In the genomic region with DNA sequence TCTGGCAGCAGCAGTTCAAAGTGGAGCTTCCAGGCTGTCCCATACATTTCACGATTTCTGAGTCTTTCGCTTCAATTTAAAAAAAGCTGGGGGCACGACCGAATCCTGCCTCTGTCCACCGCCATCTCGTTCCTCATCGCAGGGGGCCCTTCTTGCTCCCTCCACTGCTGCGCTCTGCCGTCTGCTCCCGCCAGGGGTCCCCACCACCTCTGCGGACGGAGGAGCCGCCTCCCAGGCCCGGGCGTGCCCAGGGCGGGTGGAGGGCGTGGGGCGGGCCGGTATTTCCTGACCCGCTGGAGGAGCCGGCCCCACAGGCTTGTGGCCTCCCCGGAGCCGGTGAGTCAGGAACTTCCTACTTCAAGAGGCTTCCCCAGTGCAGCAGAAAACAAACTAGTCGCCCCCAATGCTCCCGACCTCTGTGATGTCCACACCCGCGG, we compare ENCODE assay signal across 1 cellular context.
TF ChIP-seq lines count a peak whose summit lies in the region.

No MANE protein-coding gene starts in this region.

TF ChIP-seq in GM12878, 131 proteins besides CTCF, POLR2A, EP300 and RAD21 (continued from another document and continues in another):
- TF ChIP-seq, protein P1, sequence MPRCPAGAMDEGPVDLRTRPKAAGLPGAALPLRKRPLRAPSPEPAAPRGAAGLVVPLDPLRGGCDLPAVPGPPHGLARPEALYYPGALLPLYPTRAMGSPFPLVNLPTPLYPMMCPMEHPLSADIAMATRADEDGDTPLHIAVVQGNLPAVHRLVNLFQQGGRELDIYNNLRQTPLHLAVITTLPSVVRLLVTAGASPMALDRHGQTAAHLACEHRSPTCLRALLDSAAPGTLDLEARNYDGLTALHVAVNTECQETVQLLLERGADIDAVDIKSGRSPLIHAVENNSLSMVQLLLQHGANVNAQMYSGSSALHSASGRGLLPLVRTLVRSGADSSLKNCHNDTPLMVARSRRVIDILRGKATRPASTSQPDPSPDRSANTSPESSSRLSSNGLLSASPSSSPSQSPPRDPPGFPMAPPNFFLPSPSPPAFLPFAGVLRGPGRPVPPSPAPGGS (IDR thresholded peaks at IDR 0.05; ENCODE audit: borderline replicate concordance, insufficient read depth, low read depth, low read length, poor library complexity, severe bottlenecking), result peak; percentile 98
- TF ChIP-seq CBFB (IDR thresholded peaks at IDR 0.05; ENCODE audit: low read depth) (no peak), NFIC (IDR thresholded peaks at IDR 0.05; ENCODE audit: low read depth, low read length) (no peak), KDM1A (IDR thresholded peaks at IDR 0.05; ENCODE audit: borderline replicate concordance) (no peak), TAF1 (IDR thresholded peaks at IDR 0.05; ENCODE audit: borderline replicate concordance, low read depth, low read length) (peak; percentile 56; the same call in 1 of the 2 replicates), IKZF1 (conservative IDR thresholded peaks at IDR 0.05) (peak; percentile 83), ZNF24 (IDR thresholded peaks at IDR 0.05) (no peak), GATAD2B (conservative IDR thresholded peaks at IDR 0.05; ENCODE audit: low read depth) (peak; percentile 20; the same call in 1 of the 2 replicates), MYB (IDR thresholded peaks at IDR 0.05; ENCODE audit: borderline replicate concordance, low read depth, low read length) (0 out of 2 replicates have a peak, but pooled peaks have one; percentile 4), MEF2A (IDR thresholded peaks at IDR 0.05; ENCODE audit: insufficient read depth, low read depth, low read length) (peak; percentile 47; the same call in 1 of the 2 replicates), NR2C2 (IDR thresholded peaks at IDR 0.05; ENCODE audit: borderline replicate concordance, control insufficient read depth, insufficient read length, low read depth) (no peak), BRCA1 (IDR thresholded peaks at IDR 0.05; ENCODE audit: low read depth, low read length) (0 out of 2 replicates have a peak, but pooled peaks have one; percentile 8), HSF1 (IDR thresholded peaks at IDR 0.05; ENCODE audit: low read depth, low read length) (no peak), JUND (IDR thresholded peaks at IDR 0.05; ENCODE audit: low read depth, low read length) (no peak), ZNF622 (IDR thresholded peaks at IDR 0.05) (no peak), EGR1 (IDR thresholded peaks at IDR 0.05; ENCODE audit: borderline replicate concordance in 1 of 2, low read depth in 2 of 2, low read length in 2 of 2) (peak in 1 of 2 experiments; percentile 31; a peak in 1 of 3 replicates), YY1 (IDR thresholded peaks at IDR 0.05; ENCODE audit: low read depth, low read length) (peak; percentile 88), FOXM1 (IDR thresholded peaks at IDR 0.05; ENCODE audit: low read depth, low read length) (no peak), TBL1XR1 (IDR thresholded peaks at IDR 0.05; ENCODE audit: low read depth, low read length) (peak; percentile 37; the same call in 1 of the 2 replicates), TCF12 (IDR thresholded peaks at IDR 0.05; ENCODE audit: low read depth, low read length) (0 out of 2 replicates have a peak, but pooled peaks have one; percentile 30), CREM (IDR thresholded peaks at IDR 0.05; ENCODE audit: low read depth) (peak; percentile 56; the same call in 1 of the 2 replicates), POLR2AphosphoS2 (IDR thresholded peaks at IDR 0.05; ENCODE audit: low read depth, low read length) (peak; percentile 78), FOXK2 (IDR thresholded peaks at IDR 0.05) (no peak), SMAD1 (IDR thresholded peaks at IDR 0.05; ENCODE audit: low read depth, partially characterized antibody) (no peak), PKNOX1 (IDR thresholded peaks at IDR 0.05) (no peak), CREB1 (IDR thresholded peaks at IDR 0.05; ENCODE audit: low read depth) (no peak), BCL11A (IDR thresholded peaks at IDR 0.05; ENCODE audit: low read depth, low read length) (peak; percentile 37; the same call in 1 of the 2 replicates), MAX (IDR thresholded peaks at IDR 0.05; ENCODE audit: low read depth, low read length) (peak; percentile 67; the same call in 1 of the 2 replicates), MYC (IDR thresholded peaks at IDR 0.05; ENCODE audit: insufficient read depth, insufficient read length, insufficient replicate concordance, low read length, severe bottlenecking) (no peak), YBX1 (IDR thresholded peaks at IDR 0.05) (no peak), ZBTB40 (IDR thresholded peaks at IDR 0.05; ENCODE audit: borderline replicate concordance) (no peak), GABPA (IDR thresholded peaks at IDR 0.05; ENCODE audit: low read depth) (no peak), USF1 (IDR thresholded peaks at IDR 0.05; ENCODE audit: borderline replicate concordance, extremely low read length, insufficient read depth, low read depth, low read length) (no peak), STAT1 (conservative IDR thresholded peaks at IDR 0.05) (no peak)
- TF ChIP-seq, protein P2, sequence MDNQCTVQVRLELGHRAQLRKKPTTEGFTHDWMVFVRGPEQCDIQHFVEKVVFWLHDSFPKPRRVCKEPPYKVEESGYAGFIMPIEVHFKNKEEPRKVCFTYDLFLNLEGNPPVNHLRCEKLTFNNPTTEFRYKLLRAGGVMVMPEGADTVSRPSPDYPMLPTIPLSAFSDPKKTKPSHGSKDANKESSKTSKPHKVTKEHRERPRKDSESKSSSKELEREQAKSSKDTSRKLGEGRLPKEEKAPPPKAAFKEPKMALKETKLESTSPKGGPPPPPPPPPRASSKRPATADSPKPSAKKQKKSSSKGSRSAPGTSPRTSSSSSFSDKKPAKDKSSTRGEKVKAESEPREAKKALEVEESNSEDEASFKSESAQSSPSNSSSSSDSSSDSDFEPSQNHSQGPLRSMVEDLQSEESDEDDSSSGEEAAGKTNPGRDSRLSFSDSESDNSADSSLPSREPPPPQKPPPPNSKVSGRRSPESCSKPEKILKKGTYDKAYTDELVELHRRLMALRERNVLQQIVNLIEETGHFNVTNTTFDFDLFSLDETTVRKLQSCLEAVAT (IDR thresholded peaks at IDR 0.05), result no peak
- TF ChIP-seq, protein P3, sequence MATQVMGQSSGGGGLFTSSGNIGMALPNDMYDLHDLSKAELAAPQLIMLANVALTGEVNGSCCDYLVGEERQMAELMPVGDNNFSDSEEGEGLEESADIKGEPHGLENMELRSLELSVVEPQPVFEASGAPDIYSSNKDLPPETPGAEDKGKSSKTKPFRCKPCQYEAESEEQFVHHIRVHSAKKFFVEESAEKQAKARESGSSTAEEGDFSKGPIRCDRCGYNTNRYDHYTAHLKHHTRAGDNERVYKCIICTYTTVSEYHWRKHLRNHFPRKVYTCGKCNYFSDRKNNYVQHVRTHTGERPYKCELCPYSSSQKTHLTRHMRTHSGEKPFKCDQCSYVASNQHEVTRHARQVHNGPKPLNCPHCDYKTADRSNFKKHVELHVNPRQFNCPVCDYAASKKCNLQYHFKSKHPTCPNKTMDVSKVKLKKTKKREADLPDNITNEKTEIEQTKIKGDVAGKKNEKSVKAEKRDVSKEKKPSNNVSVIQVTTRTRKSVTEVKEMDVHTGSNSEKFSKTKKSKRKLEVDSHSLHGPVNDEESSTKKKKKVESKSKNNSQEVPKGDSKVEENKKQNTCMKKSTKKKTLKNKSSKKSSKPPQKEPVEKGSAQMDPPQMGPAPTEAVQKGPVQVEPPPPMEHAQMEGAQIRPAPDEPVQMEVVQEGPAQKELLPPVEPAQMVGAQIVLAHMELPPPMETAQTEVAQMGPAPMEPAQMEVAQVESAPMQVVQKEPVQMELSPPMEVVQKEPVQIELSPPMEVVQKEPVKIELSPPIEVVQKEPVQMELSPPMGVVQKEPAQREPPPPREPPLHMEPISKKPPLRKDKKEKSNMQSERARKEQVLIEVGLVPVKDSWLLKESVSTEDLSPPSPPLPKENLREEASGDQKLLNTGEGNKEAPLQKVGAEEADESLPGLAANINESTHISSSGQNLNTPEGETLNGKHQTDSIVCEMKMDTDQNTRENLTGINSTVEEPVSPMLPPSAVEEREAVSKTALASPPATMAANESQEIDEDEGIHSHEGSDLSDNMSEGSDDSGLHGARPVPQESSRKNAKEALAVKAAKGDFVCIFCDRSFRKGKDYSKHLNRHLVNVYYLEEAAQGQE (IDR thresholded peaks at IDR 0.05; ENCODE audit: low read depth, low read length), result no peak
- TF ChIP-seq, protein P4, sequence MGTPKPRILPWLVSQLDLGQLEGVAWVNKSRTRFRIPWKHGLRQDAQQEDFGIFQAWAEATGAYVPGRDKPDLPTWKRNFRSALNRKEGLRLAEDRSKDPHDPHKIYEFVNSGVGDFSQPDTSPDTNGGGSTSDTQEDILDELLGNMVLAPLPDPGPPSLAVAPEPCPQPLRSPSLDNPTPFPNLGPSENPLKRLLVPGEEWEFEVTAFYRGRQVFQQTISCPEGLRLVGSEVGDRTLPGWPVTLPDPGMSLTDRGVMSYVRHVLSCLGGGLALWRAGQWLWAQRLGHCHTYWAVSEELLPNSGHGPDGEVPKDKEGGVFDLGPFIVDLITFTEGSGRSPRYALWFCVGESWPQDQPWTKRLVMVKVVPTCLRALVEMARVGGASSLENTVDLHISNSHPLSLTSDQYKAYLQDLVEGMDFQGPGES (IDR thresholded peaks at IDR 0.05), result no peak
- TF ChIP-seq, protein P5, sequence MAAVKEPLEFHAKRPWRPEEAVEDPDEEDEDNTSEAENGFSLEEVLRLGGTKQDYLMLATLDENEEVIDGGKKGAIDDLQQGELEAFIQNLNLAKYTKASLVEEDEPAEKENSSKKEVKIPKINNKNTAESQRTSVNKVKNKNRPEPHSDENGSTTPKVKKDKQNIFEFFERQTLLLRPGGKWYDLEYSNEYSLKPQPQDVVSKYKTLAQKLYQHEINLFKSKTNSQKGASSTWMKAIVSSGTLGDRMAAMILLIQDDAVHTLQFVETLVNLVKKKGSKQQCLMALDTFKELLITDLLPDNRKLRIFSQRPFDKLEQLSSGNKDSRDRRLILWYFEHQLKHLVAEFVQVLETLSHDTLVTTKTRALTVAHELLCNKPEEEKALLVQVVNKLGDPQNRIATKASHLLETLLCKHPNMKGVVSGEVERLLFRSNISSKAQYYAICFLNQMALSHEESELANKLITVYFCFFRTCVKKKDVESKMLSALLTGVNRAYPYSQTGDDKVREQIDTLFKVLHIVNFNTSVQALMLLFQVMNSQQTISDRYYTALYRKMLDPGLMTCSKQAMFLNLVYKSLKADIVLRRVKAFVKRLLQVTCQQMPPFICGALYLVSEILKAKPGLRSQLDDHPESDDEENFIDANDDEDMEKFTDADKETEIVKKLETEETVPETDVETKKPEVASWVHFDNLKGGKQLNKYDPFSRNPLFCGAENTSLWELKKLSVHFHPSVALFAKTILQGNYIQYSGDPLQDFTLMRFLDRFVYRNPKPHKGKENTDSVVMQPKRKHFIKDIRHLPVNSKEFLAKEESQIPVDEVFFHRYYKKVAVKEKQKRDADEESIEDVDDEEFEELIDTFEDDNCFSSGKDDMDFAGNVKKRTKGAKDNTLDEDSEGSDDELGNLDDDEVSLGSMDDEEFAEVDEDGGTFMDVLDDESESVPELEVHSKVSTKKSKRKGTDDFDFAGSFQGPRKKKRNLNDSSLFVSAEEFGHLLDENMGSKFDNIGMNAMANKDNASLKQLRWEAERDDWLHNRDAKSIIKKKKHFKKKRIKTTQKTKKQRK (IDR thresholded peaks at IDR 0.05; ENCODE audit: low read depth, low read length), result no peak
